13 cellular contexts compared by ENCODE assay signal in the genomic region with DNA sequence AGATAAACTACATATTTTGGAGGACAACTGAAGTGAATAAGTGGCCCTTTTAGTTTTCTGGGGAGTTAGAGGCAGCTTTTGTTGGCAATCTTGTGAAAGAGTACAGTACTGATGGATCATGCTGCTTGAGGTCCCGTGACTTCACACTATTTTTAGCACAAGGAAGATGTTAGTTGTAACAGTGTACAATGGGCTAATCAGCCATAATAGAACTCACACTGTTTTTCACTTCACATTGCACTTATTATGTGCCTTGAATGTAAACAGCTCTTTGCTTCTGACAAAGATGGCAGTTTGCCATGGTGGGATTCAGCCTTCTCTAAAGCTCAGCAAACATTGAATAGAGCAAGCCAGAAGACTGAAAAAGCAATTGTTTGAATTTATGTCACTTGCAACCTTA.
DNase-seq lines count a peak whose midpoint lies in the region; ATAC-seq and TF ChIP-seq lines count a peak whose summit lies in the region.
"Had no signal": no experiment of that assay in that cellular context is flagged by ENCODE, and none has a peak within 500 bp of the region (broad histone marks: within the 10 kb centered on the region; RNA-seq: fewer than 3 reads in every experiment).

No MANE protein-coding gene starts in this region.

- no peaks in the 10 kb centered on the region for H3K9me3 ChIP-seq in MM.1S (replicated peaks; ENCODE audit: insufficient read depth, low read length)
- no peaks in the 10 kb centered on the region for H3K9me3 ChIP-seq in iPS-20b (ENCODE audit: insufficient read depth, low read depth, low read length)
- H3K9me3 ChIP-seq in PC-3 (ENCODE audit: low read length): no peaks in the 10 kb centered on the region
- H3K9me3 ChIP-seq: prostate gland, stomach had no signal

- H3K27ac ChIP-seq in MM.1S (ENCODE audit: low read length) (no peak overlapping the region; the same call in 1 of the 2 replicates), iPS-20b (ENCODE audit: low read length) (no peak overlapping the region), PC-3 (ENCODE audit: low read length) (no peak overlapping the region)
- H3K27ac ChIP-seq: prostate gland, stomach had no signal

- DNase-seq in Ammon's horn (ENCODE audit: low spot score) (peak; percentile 93), MM.1S (no peak), SHP77 treated with DMSO at 0.1 percent for 48 hours (lab: John Stamatoyannopoulos, UW) (peak; percentile 46), PC-3 (no peak)
- DNase-seq: activated CD8-positive, alpha-beta T cell treated with anti-CD3 and anti-CD28 coated beads for 36 hours; effector memory CD4-positive, alpha-beta T cell; Karpas-422; stomach had no signal

- POLR2A ChIA-PET in PC-3 (lab: Charles Lee; ENCODE audit: unreplicated experiment): no interaction called here

- no peak for TF ChIP-seq CTCF in MM.1S (IDR thresholded peaks at IDR 0.05; ENCODE audit: low read length)
- no peak for TF ChIP-seq CTCF in PC-3 (conservative IDR thresholded peaks at IDR 0.05; ENCODE audit: low read depth, low read length)

- H4K20me1 ChIP-seq in MM.1S (ENCODE audit: insufficient read depth, low read length) (no peaks in the 10 kb centered on the region), PC-3 (ENCODE audit: low read length) (no peaks in the 10 kb centered on the region)

- H3K4me1 ChIP-seq in MM.1S (ENCODE audit: low read length) (peaks cover 28% of the 10 kb centered on the region), iPS-20b (ENCODE audit: insufficient read depth, low read length) (peaks cover 49% of the 10 kb centered on the region), PC-3 (ENCODE audit: insufficient read depth, low read length) (peaks cover 7% of the 10 kb centered on the region)
- H3K4me1 ChIP-seq: prostate gland had no signal

- H3K36me3 ChIP-seq in MM.1S (replicated peaks; ENCODE audit: insufficient read depth, low read length): no peaks in the 10 kb centered on the region
- no peaks in the 10 kb centered on the region for H3K36me3 ChIP-seq in iPS-20b (ENCODE audit: insufficient read depth, low read depth, low read length)
- no peaks in the 10 kb centered on the region for H3K36me3 ChIP-seq in PC-3 (ENCODE audit: low read depth, low read length)
- H3K36me3 ChIP-seq: prostate gland, stomach had no signal

- CTCF ChIA-PET in PC-3 (lab: Charles Lee): no interaction called here

- H3K79me2 ChIP-seq in MM.1S (ENCODE audit: low read length) (no peaks in the 10 kb centered on the region), PC-3 (ENCODE audit: low read length) (no peaks in the 10 kb centered on the region)

- H3F3A ChIP-seq in MM.1S (ENCODE audit: insufficient read depth, low read length) (no peaks in the 10 kb centered on the region), PC-3 (ENCODE audit: low read length, unreplicated experiment) (no peaks in the 10 kb centered on the region)

- H3K27me3 ChIP-seq in MM.1S (replicated peaks; ENCODE audit: insufficient read depth, low read length) (no peaks in the 10 kb centered on the region), iPS-20b (ENCODE audit: insufficient read depth, low read length) (no peaks in the 10 kb centered on the region), PC-3 (ENCODE audit: low read length) (no peaks in the 10 kb centered on the region)
- H3K27me3 ChIP-seq: stomach had no signal

- intact Hi-C loops in PC-3 (cut with micrococcal nuclease): no loop called here

- H2AFZ ChIP-seq in MM.1S (ENCODE audit: low read length) (peak overlapping the region; percentile 35), PC-3 (ENCODE audit: low read length) (no peak overlapping the region)

- H3K9me2 ChIP-seq in MM.1S (replicated peaks; ENCODE audit: insufficient read depth, low read length) (no peaks in the 10 kb centered on the region), PC-3 (replicated peaks; ENCODE audit: low read length) (no peaks in the 10 kb centered on the region)

- ATAC-seq in HG03571 (IDR thresholded peaks at IDR 0.05; ENCODE audit: unreplicated experiment): no peak
- no peak for ATAC-seq in HG02610 (IDR thresholded peaks at IDR 0.05; ENCODE audit: unreplicated experiment)
- ATAC-seq in PC-3: no peak
- ATAC-seq in HG03432 (IDR thresholded peaks at IDR 0.05; ENCODE audit: unreplicated experiment): no peak
- ATAC-seq: activated CD8-positive, alpha-beta T cell treated with anti-CD3 and anti-CD28 coated beads for 36 hours had no signal

- no peak overlapping the region for H3K4me3 ChIP-seq in MM.1S (ENCODE audit: low read length)
- peak overlapping the region; percentile 4; the same call in 1 of the 2 replicates for H3K4me3 ChIP-seq in iPS-20b (ENCODE audit: low read length)
- H3K4me3 ChIP-seq in PC-3 (ENCODE audit: low read length): no peak overlapping the region
- H3K4me3 ChIP-seq: prostate gland, stomach had no signal

- BruUV-seq in PC-3 (replicated peaks; lab: Mats Ljungman, UMichigan): no TSS peak

- no peak overlapping the region for H3K9ac ChIP-seq in MM.1S (ENCODE audit: low read length)
- H3K9ac ChIP-seq in iPS-20b (ENCODE audit: low read depth, low read length): peak overlapping the region; percentile 5; the same call in 1 of the 2 replicates
- H3K9ac ChIP-seq in PC-3 (ENCODE audit: low read length): no peak overlapping the region

- H3K4me2 ChIP-seq in MM.1S (ENCODE audit: low read depth, low read length): peak overlapping the region; percentile 14; the same call in 1 of the 2 replicates
- no peak overlapping the region for H3K4me2 ChIP-seq in PC-3 (ENCODE audit: low read length)

Comparison
In these comparisons a context has a peak if more than half of its experiments do, and no peak if none do; other contexts are left out.
1. DNase-seq: peak in Ammon's horn (single experiment) and SHP77 treated with DMSO at 0.1 percent for 48 hours (single experiment); none in MM.1S (single experiment) and PC-3 (single experiment).